21 cellular contexts compared by ENCODE assay signal in genomic region chr22:21761994-21762680, GRCh38. TPM values are rescaled to one million over a fixed set of nuclear protein-coding genes. Genes with fewer than 3 reads are reported as not detected.
DNase-seq lines count a peak whose midpoint lies in the region; ATAC-seq and TF ChIP-seq lines count a peak whose summit lies in the region.
"Had no signal": no experiment of that assay in that cellular context is flagged by ENCODE, and none has a peak within 500 bp of the region (broad histone marks: within the 10 kb centered on the region; RNA-seq: fewer than 3 reads in every experiment).

No MANE protein-coding gene starts in this region.

- H3K27me3 Mint-ChIP-seq in activated T-helper 1 cell treated with anti-CD3 and anti-CD28 coated beads, Interleukin-12 subunit alpha, Interleukin-12 subunit beta, Interleukin-2, Interleukin-4 antibody, amounts not matched to agents 30 ng/mL and 10 ng/mL and 1 ng/mL, durations not matched to agents 14 hours and 24 hours and 36 hours (ENCODE audit: insufficient read depth) = no peaks in the 10 kb centered on the region
- peaks cover 0 to 2% (median 1%) of the 10 kb centered on the region in 3 donors for H3K27me3 Mint-ChIP-seq in CD14-positive monocyte (ENCODE audit: low read depth in 3 of 3)
- H3K27me3 Mint-ChIP-seq: memory B cell; naive thymus-derived CD8-positive, alpha-beta T cell had no signal

- H3K4me3 ChIP-seq in left ventricle myocardium inferior (no peak overlapping the region), heart right ventricle (no peak overlapping the region), esophagus muscularis mucosa (no peak overlapping the region), sigmoid colon (no peak overlapping the region)
- H3K4me3 ChIP-seq: SK-N-MC, tibial nerve had no signal

- H3K9me3 ChIP-seq in left ventricle myocardium inferior (replicated peaks) = no peaks in the 10 kb centered on the region
- no peaks in the 10 kb centered on the region for H3K9me3 ChIP-seq in heart right ventricle
- no peaks in the 10 kb centered on the region for H3K9me3 ChIP-seq in esophagus muscularis mucosa
- no peaks in the 10 kb centered on the region for H3K9me3 ChIP-seq in sigmoid colon
- H3K9me3 ChIP-seq: tibial nerve had no signal

- H3K4me1 ChIP-seq in left ventricle myocardium inferior (no peaks in the 10 kb centered on the region), heart right ventricle (peaks cover 0 to 12% (median 0%) of the 10 kb centered on the region in 9 donors), esophagus muscularis mucosa (peaks cover 5 to 28% (median 19%) of the 10 kb centered on the region in 4 donors), sigmoid colon (no peaks in the 10 kb centered on the region)

- H3K4me3 Mint-ChIP-seq in activated T-helper 1 cell treated with anti-CD3 and anti-CD28 coated beads, Interleukin-12 subunit alpha, Interleukin-12 subunit beta, Interleukin-2, Interleukin-4 antibody, amounts not matched to agents 30 ng/mL and 10 ng/mL and 1 ng/mL, durations not matched to agents 14 hours and 24 hours and 36 hours = peak overlapping the region; percentile 21
- H3K4me3 Mint-ChIP-seq in CD14-positive monocyte = no peak overlapping the region
- H3K4me3 Mint-ChIP-seq: activated CD4-positive, alpha-beta memory T cell treated with anti-CD3 and anti-CD28 coated beads for 36 hours; memory B cell had no signal

- peaks cover 57% of the 10 kb centered on the region for H3K36me3 Mint-ChIP-seq in activated T-helper 1 cell treated with anti-CD3 and anti-CD28 coated beads, Interleukin-12 subunit alpha, Interleukin-12 subunit beta, Interleukin-2, Interleukin-4 antibody, amounts not matched to agents 30 ng/mL and 10 ng/mL and 1 ng/mL, durations not matched to agents 14 hours and 24 hours and 36 hours (ENCODE audit: low read depth)
- H3K36me3 Mint-ChIP-seq in CD14-positive monocyte = peaks cover 83 to 87% of the 10 kb centered on the region in 2 donors

- no peak for ATAC-seq in heart right ventricle
- ATAC-seq: naive thymus-derived CD8-positive, alpha-beta T cell had no signal

- intact Hi-C loops in left ventricle myocardium inferior (cut with micrococcal nuclease) = no loop called here
- intact Hi-C loops in heart right ventricle (cut with DNase I) = loop anchor here in 2 of 10 donors (10.0 kb wide), 2 partner anchors 57 to 113 kb away; no protein-coding TSS in a partner anchor
- intact Hi-C loops in activated T-helper 1 cell treated with anti-CD3 and anti-CD28 coated beads, Interleukin-12 subunit alpha, Interleukin-12 subunit beta, Interleukin-2, Interleukin-4 antibody, amounts not matched to agents 30 ng/mL and 10 ng/mL and 1 ng/mL, durations not matched to agents 14 hours and 24 hours and 36 hours (cut with micrococcal nuclease) = loop anchor here (1.0 to 10.0 kb wide), 5 partner anchors 29 to 1253 kb away; partner anchors contain the start of gene PPM1F
- intact Hi-C loops in esophagus muscularis mucosa (cut with DNase I) = no loop called here
- intact Hi-C loops in sigmoid colon (cut with DNase I) = no loop called here
- intact Hi-C loops in CD14-positive monocyte (cut with micrococcal nuclease) = no loop called here

- DNase-seq in left ventricle myocardium inferior = no peak
- DNase-seq in heart right ventricle = no peak
- no peak for DNase-seq in activated T-helper 1 cell treated with anti-CD3 and anti-CD28 coated beads, Interleukin-12 subunit alpha, Interleukin-12 subunit beta, Interleukin-2, Interleukin-4 antibody, amounts not matched to agents 30 ng/mL and 10 ng/mL and 1 ng/mL, durations not matched to agents 14 hours and 24 hours and 36 hours (ENCODE audit: low spot score)
- DNase-seq in esophagus muscularis mucosa (ENCODE audit: extremely low spot score) = no peak
- no peak for DNase-seq in sigmoid colon
- no peak for DNase-seq in SW 1271 (lab: John Stamatoyannopoulos, UW)
- DNase-seq in CD14-positive monocyte (ENCODE audit: low spot score) = no peak
- DNase-seq: activated CD4-positive, CD25-positive, alpha-beta regulatory T cell; activated effector memory CD4-positive, alpha-beta T cell treated with Interleukin-2 at 50 U/mL for 16 hours; DMS 273 treated with DMSO at 0.1 percent for 48 hours; effector CD8-positive, alpha-beta T cell; naive thymus-derived CD8-positive, alpha-beta T cell; NCI-H2029 treated with DMSO at 0.1 percent for 48 hours; NCI-H446 treated with DMSO at 0.1 percent for 48 hours; NK-92 treated with Interleukin-12 subunit alpha and Interleukin-12 subunit beta, amount 100 ng/mL, for 24 hours had no signal

- H3K27ac Mint-ChIP-seq in activated T-helper 1 cell treated with anti-CD3 and anti-CD28 coated beads, Interleukin-12 subunit alpha, Interleukin-12 subunit beta, Interleukin-2, Interleukin-4 antibody, amounts not matched to agents 30 ng/mL and 10 ng/mL and 1 ng/mL, durations not matched to agents 14 hours and 24 hours and 36 hours = peak overlapping the region; percentile 65
- peak overlapping the region in 2 of 7 donors; percentile 14 to 56 for H3K27ac Mint-ChIP-seq in CD14-positive monocyte
- H3K27ac Mint-ChIP-seq: memory B cell had no signal

- peaks cover 71% of the 10 kb centered on the region for H3K4me1 Mint-ChIP-seq in activated T-helper 1 cell treated with anti-CD3 and anti-CD28 coated beads, Interleukin-12 subunit alpha, Interleukin-12 subunit beta, Interleukin-2, Interleukin-4 antibody, amounts not matched to agents 30 ng/mL and 10 ng/mL and 1 ng/mL, durations not matched to agents 14 hours and 24 hours and 36 hours (ENCODE audit: low read depth)
- H3K4me1 Mint-ChIP-seq in CD14-positive monocyte = no peaks in the 10 kb centered on the region

- TF ChIP-seq CTCF in left ventricle myocardium inferior (IDR thresholded peaks at IDR 0.05; ENCODE audit: borderline replicate concordance) = no peak
- no peak for TF ChIP-seq CTCF in heart right ventricle (IDR thresholded peaks at IDR 0.05)
- TF ChIP-seq CTCF in esophagus muscularis mucosa (IDR thresholded peaks at IDR 0.05) = no peak
- TF ChIP-seq CTCF in sigmoid colon (IDR thresholded peaks at IDR 0.05) = no peak
- no peak for TF ChIP-seq CTCF in CD14-positive monocyte (IDR thresholded peaks at IDR 0.05)

- H3K36me3 ChIP-seq in left ventricle myocardium inferior (peaks cover 76% of the 10 kb centered on the region), heart right ventricle (peaks cover 0 to 100% (median 63%) of the 10 kb centered on the region in 9 donors), esophagus muscularis mucosa (peaks cover 24 to 97% (median 77%) of the 10 kb centered on the region in 4 donors), sigmoid colon (peaks cover 5 to 88% (median 47%) of the 10 kb centered on the region in 4 donors)

- H3K27ac ChIP-seq in left ventricle myocardium inferior (replicated peaks) (peak overlapping the region; percentile 4), heart right ventricle (peak overlapping the region in 1 of 10 donors; percentile 54), esophagus muscularis mucosa (replicated peaks in 1 of 4) (peak overlapping the region in 3 of 4 donors; percentile 12 to 57 (median 22)), temporal lobe (ENCODE audit: low read depth, low read length) (peak overlapping the region; percentile 57), sigmoid colon (no peak overlapping the region)
- H3K27ac ChIP-seq: C4-2B, SK-N-MC had no signal

- TF ChIP-seq POLR2A in esophagus muscularis mucosa (IDR thresholded peaks at IDR 0.05; ENCODE audit: low read depth) (no peak), sigmoid colon (IDR thresholded peaks at IDR 0.05) (no peak)

- H3K27me3 ChIP-seq in left ventricle myocardium inferior (ENCODE audit: low read depth) (no peaks in the 10 kb centered on the region), heart right ventricle (no peaks in the 10 kb centered on the region), esophagus muscularis mucosa (no peaks in the 10 kb centered on the region), sigmoid colon (no peaks in the 10 kb centered on the region)
- H3K27me3 ChIP-seq: tibial nerve had no signal

- H3K9me3 Mint-ChIP-seq in activated T-helper 1 cell treated with anti-CD3 and anti-CD28 coated beads, Interleukin-12 subunit alpha, Interleukin-12 subunit beta, Interleukin-2, Interleukin-4 antibody, amounts not matched to agents 30 ng/mL and 10 ng/mL and 1 ng/mL, durations not matched to agents 14 hours and 24 hours and 36 hours = no peaks in the 10 kb centered on the region
- H3K9me3 Mint-ChIP-seq in CD14-positive monocyte = no peaks in the 10 kb centered on the region
- H3K9me3 Mint-ChIP-seq: activated CD4-positive, alpha-beta memory T cell treated with anti-CD3 and anti-CD28 coated beads for 36 hours; memory B cell; naive thymus-derived CD8-positive, alpha-beta T cell had no signal

- 94 to 97% methylated on average over 15 of the region's 15 CpGs for WGBS in heart right ventricle, 2 donors
- WGBS in esophagus muscularis mucosa = 93% methylated on average over 15 of the region's 15 CpGs
- 94% methylated on average over 15 of the region's 15 CpGs for WGBS in sigmoid colon, 2 donors

- TF ChIP-seq EP300 in esophagus muscularis mucosa (IDR thresholded peaks at IDR 0.05) = no peak
- TF ChIP-seq EP300 in sigmoid colon (IDR thresholded peaks at IDR 0.05) = no peak

RNA-seq across cellular contexts. Expression of gene YPEL1, which starts 26.5 kb away (rescaled TPM):
- 8.3 TPM for total RNA-seq in left ventricle myocardium inferior
- 10 to 100 TPM in 3 of 10 donors, 1 to 10 TPM in 7; 1.5 to 14.6 (median 8.0) TPM for total RNA-seq in heart right ventricle
- 1 to 10 TPM; 1.7 to 4.2 TPM for polyA plus RNA-seq in heart right ventricle
- 0.34 and 0.71 TPM in 2 replicates for total RNA-seq in activated T-helper 1 cell treated with anti-CD3 and anti-CD28 coated beads, Interleukin-12 subunit alpha, Interleukin-12 subunit beta, Interleukin-2, Interleukin-4 antibody, amounts not matched to agents 30 ng/mL and 10 ng/mL and 1 ng/mL, durations not matched to agents 14 hours and 24 hours and 36 hours
- total RNA-seq in esophagus muscularis mucosa = 10 to 100 TPM; 12.0 to 30.7 (median 16.5) TPM
- 73.5 TPM for total RNA-seq in temporal lobe
- total RNA-seq in sigmoid colon = 1 to 10 TPM; 5.9 to 9.6 (median 7.9) TPM
- polyA plus RNA-seq in sigmoid colon = 1 to 10 TPM in 2 of 3 donors, under 1 TPM in 1; 0.69 to 2.7 (median 1.2) TPM
- polyA plus RNA-seq in CD14-positive monocyte = 1 to 10 TPM; 2.0 to 2.3 TPM

Comparison
In these comparisons a context has a peak if more than half of its experiments do, and no peak if none do; other contexts are left out.
1. H3K27ac ChIP-seq: peak in left ventricle myocardium inferior (single experiment), esophagus muscularis mucosa (3 of 4) and temporal lobe (single experiment); none in sigmoid colon (0 of 4).